In genomic region chr5:7435503-7435902, GRCh38 we compare ENCODE assay signal across 23 cellular contexts. TPM values are rescaled to one million over a fixed set of nuclear protein-coding genes. Genes with fewer than 3 reads are reported as not detected.
"Had no signal": no experiment of that assay in that cellular context is flagged by ENCODE, and none has a peak within 500 bp of the region (broad histone marks: within the 10 kb centered on the region; RNA-seq: fewer than 3 reads in every experiment).

No MANE protein-coding gene starts in this region.

- H3K4me1 ChIP-seq: SJSA1 had no signal

- H3K27me3 ChIP-seq: SJSA1 had no signal

- H3K27ac ChIP-seq: SJSA1, SK-N-MC had no signal

- H3K4me3 ChIP-seq: SJSA1, SK-N-MC had no signal

- H3K36me3 ChIP-seq: SJSA1 had no signal

- DNase-seq: KBM-7, MV-4-11, NCI-H1048, NCI-H1105, NCI-H1417 treated with DMSO at 0.1 percent for 48 hours, NCI-H146, NCI-H1694 treated with DMSO at 0.1 percent for 48 hours, NCI-H1930, NCI-H2081, NCI-H2107, NCI-H2227 treated with DMSO at 0.1 percent for 48 hours, NCI-H524 treated with DMSO at 0.1 percent for 48 hours, NCI-H69, NCI-H774, Right ventricle myocardium superior, RPMI8226, SIG-M5 had no signal

RNA-seq across cellular contexts. Expression of gene ADCY2, which starts 39.6 kb away (rescaled TPM):
- total RNA-seq: HT-29, LHCN-M2, MCF 10A, NCI-H460 had no signal
